ENCODE assay signal across 18 cellular contexts in the genomic region with DNA sequence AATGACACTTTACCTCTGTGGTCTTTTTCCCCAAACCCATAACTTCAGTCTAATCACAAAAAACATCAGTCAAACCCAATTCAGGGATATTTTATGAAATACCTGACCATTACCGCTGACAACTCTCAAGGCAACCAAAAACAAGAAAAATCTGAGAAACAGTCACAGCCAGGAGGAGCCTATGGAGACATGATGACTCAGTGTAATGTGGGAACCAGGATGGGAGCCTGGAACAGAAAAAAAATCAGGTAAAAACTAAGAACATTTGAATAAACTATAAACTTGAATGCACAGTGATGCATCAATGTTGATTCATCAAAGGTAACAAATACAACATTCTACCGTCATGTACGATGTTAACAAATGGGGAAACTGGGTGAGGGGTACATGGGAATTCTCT.
"Had no signal": no experiment of that assay in that cellular context is flagged by ENCODE, and none has a peak within 500 bp of the region (broad histone marks: within the 10 kb centered on the region; RNA-seq: fewer than 3 reads in every experiment).

No MANE protein-coding gene starts in this region.

- ATAC-seq: mucosa of descending colon; naive thymus-derived CD8-positive, alpha-beta T cell; sciatic nerve; stimulated activated naive B cell treated with anti-CD40 and anti-IgM and Interleukin-4, amounts not matched to agents 10 μg/mL and 1 μg/mL and 100 μg/mL, for 72 hours; stimulated activated naive CD8-positive, alpha-beta T cell treated with anti-CD3 and anti-CD28 coated beads, Interleukin-15, amount 100 ng/mL, for 72 hours; upper lobe of right lung had no signal

- DNase-seq: cortex of kidney; dorsolateral prefrontal cortex; effector CD8-positive, alpha-beta T cell; kidney; mucosa of descending colon; naive thymus-derived CD8-positive, alpha-beta T cell; stimulated activated CD4-positive, alpha-beta T cell treated with anti-CD3 and anti-CD28 coated beads, Interleukin-2, amount 100 ng/mL, for 24 hours; stimulated activated CD4-positive, alpha-beta T cell treated with anti-CD3 and anti-CD28 coated beads, Interleukin-4, amount 100 ng/mL, for 4 hours; stimulated activated naive B cell treated with anti-CD40 and anti-IgM and Interleukin-4, amounts not matched to agents 10 μg/mL and 1 μg/mL and 100 μg/mL, for 72 hours; stimulated activated naive CD8-positive, alpha-beta T cell treated with anti-CD3 and anti-CD28 coated beads, Interleukin-15, amount 100 ng/mL, for 72 hours; testis; upper lobe of right lung had no signal

- H3K9me3 ChIP-seq: esophagus muscularis mucosa, mucosa of descending colon, neutrophil, testis, tibial nerve, upper lobe of right lung, vagina had no signal

- H3K27me3 ChIP-seq: esophagus muscularis mucosa, neutrophil, testis, tibial nerve, upper lobe of right lung, vagina had no signal

- FAIRE-seq: kidney had no signal

- H3K4me1 ChIP-seq: esophagus muscularis mucosa, testis, tibial nerve, upper lobe of right lung, vagina had no signal

- H3K4me3 ChIP-seq: dorsolateral prefrontal cortex, esophagus muscularis mucosa, mucosa of descending colon, skin epidermis, testis, tibial nerve, upper lobe of right lung, vagina had no signal

- H3K4me1 Mint-ChIP-seq: stimulated activated naive B cell treated with anti-CD40 and anti-IgM and Interleukin-4, amounts not matched to agents 10 μg/mL and 1 μg/mL and 100 μg/mL, for 72 hours; stimulated activated naive CD8-positive, alpha-beta T cell treated with anti-CD3 and anti-CD28 coated beads, Interleukin-15, amount 100 ng/mL, for 72 hours had no signal

- H3K36me3 Mint-ChIP-seq: stimulated activated naive B cell treated with anti-CD40 and anti-IgM and Interleukin-4, amounts not matched to agents 10 μg/mL and 1 μg/mL and 100 μg/mL, for 72 hours had no signal

- H3K4me3 Mint-ChIP-seq: naive thymus-derived CD8-positive, alpha-beta T cell; stimulated activated naive B cell treated with anti-CD40 and anti-IgM and Interleukin-4, amounts not matched to agents 10 μg/mL and 1 μg/mL and 100 μg/mL, for 72 hours; stimulated activated naive CD8-positive, alpha-beta T cell treated with anti-CD3 and anti-CD28 coated beads, Interleukin-15, amount 100 ng/mL, for 72 hours had no signal

- H3K27ac ChIP-seq: dorsolateral prefrontal cortex, esophagus muscularis mucosa, neutrophil, skin epidermis, testis, tibial nerve, upper lobe of right lung, vagina had no signal

- H3K36me3 ChIP-seq: esophagus muscularis mucosa, neutrophil, tibial nerve, upper lobe of right lung, vagina had no signal

- H3K27ac Mint-ChIP-seq: naive thymus-derived CD8-positive, alpha-beta T cell; stimulated activated naive B cell treated with anti-CD40 and anti-IgM and Interleukin-4, amounts not matched to agents 10 μg/mL and 1 μg/mL and 100 μg/mL, for 72 hours; stimulated activated naive CD8-positive, alpha-beta T cell treated with anti-CD3 and anti-CD28 coated beads, Interleukin-15, amount 100 ng/mL, for 72 hours had no signal
